Comparison of ENCODE assay signal across 1 cellular context in the genomic region with DNA sequence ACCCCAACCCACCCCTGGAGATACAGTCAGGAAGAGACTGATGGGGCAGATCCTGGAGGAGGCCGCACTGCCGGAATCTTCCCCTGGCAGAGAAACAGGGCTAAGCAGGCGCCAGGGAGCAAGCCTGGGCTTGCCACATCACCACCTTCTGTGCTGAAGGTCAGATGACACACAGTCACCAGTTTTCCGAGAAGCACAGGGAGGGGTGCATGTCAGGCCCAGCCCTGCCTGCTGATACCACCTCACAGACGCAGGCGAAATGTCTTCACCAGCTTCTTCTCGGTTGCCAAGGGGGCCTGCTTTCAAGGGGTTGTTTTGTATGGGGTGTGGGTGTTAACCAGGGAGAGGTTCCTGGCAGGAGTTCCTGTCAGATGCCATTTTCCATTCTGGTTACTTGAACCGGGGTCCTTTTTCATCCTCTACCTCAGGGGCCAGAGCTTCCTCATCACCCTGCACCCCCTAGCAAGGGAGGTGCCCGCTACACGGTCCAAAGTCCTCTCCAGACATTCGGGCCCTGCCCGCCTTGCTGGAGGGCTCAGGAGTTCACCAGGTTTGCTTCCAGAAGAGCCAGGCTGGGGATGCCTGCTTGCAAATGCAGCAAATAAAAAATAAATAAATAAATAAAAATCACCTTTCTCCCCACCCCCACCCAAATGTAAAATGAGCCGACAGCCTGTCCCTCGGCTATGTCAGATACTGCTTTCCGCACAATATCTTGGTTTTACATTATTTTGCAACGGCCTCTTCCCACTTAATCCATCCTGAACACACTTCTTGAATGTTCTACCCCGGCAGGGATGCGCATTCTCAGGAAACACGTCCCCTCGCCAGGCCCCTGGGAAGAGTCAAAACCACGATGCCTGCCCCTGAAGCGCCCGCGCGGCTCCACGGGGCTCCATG.
A peak's percentile ranks its signal among the peaks of the same experiment; 100 is the strongest.
TF ChIP-seq lines count a peak whose summit lies in the region.

No MANE protein-coding gene starts in this region.

TF ChIP-seq in K562, 482 proteins besides CTCF, POLR2A, EP300 and RAD21 (continued from another document and continues in another):
- TF ChIP-seq, protein P1, sequence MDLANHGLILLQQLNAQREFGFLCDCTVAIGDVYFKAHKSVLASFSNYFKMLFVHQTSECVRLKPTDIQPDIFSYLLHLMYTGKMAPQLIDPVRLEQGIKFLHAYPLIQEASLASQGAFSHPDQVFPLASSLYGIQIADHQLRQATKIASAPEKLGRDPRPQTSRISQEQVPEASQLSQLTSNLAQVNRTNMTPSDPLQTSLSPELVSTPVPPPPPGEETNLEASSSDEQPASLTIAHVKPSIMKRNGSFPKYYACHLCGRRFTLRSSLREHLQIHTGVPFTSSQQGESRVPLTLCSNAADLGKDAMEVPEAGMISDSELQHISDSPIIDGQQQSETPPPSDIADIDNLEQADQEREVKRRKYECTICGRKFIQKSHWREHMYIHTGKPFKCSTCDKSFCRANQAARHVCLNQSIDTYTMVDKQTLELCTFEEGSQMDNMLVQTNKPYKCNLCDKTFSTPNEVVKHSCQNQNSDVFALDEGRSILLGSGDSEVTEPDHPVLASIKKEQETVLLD (IDR thresholded peaks at IDR 0.05) = 0 out of 2 replicates have a peak, but pooled peaks have one; percentile 21
- TF ChIP-seq FOS (IDR thresholded peaks at IDR 0.05; ENCODE audit: extremely low read depth, insufficient read length) (peak; percentile 12), MYNN (IDR thresholded peaks at IDR 0.05) (peak; percentile 86), MYNN (CRISPR knock-in tag; IDR thresholded peaks at IDR 0.05) (no peak), LCOR (CRISPR knock-in tag; IDR thresholded peaks at IDR 0.05) (no peak), PHF8 (IDR thresholded peaks at IDR 0.05; ENCODE audit: borderline replicate concordance, low read length) (peak; percentile 43; the same call in 1 of the 2 replicates), ZNF695 (CRISPR knock-in tag; IDR thresholded peaks at IDR 0.05) (0 out of 2 replicates have a peak, but pooled peaks have one; percentile 28), RAD51 (IDR thresholded peaks at IDR 0.05; ENCODE audit: borderline replicate concordance, low read depth) (peak; percentile 34), POLR2G (IDR thresholded peaks at IDR 0.05; ENCODE audit: low read depth, low read length) (peak; percentile 69), ZFX (CRISPR knock-in tag; IDR thresholded peaks at IDR 0.05) (no peak), CTBP1 (IDR thresholded peaks at IDR 0.05; ENCODE audit: borderline replicate concordance) (peak; percentile 31; the same call in 1 of the 2 replicates), POLR2AphosphoS5 (IDR thresholded peaks at IDR 0.05; ENCODE audit: control insufficient read depth, insufficient read depth, low read depth, low read length) (peak; percentile 76; the same call in 1 of the 2 replicates), ZNF140 (CRISPR knock-in tag; IDR thresholded peaks at IDR 0.05) (0 out of 2 replicates have a peak, but pooled peaks have one; percentile 70), MEF2D (tag; conservative IDR thresholded peaks at IDR 0.05; ENCODE audit: low read depth) (0 out of 2 replicates have a peak, but pooled peaks have one; percentile 11), ZNF134 (CRISPR knock-in tag; conservative IDR thresholded peaks at IDR 0.05) (0 out of 2 replicates have a peak, but pooled peaks have one; percentile 48), NRF1 (conservative IDR thresholded peaks at IDR 0.05 in 1 of 2, IDR thresholded peaks at IDR 0.05 in 1 of 2) (peak; percentile 69 to 71), ZNF175 (CRISPR knock-in tag; IDR thresholded peaks at IDR 0.05; ENCODE audit: low read depth) (peak; percentile 86; the same call in 1 of the 2 replicates), TBP (optimal IDR thresholded peaks at IDR 0.05; ENCODE audit: low read depth, low read length) (no peak), MTA1 (IDR thresholded peaks at IDR 0.05; ENCODE audit: borderline replicate concordance) (0 out of 2 replicates have a peak, but pooled peaks have one; percentile 11), IRF2 (CRISPR knock-in tag; IDR thresholded peaks at IDR 0.05) (no peak), ZNF23 (CRISPR knock-in tag; IDR thresholded peaks at IDR 0.05) (peak; percentile 9; the same call in 1 of the 2 replicates), CEBPG (CRISPR knock-in tag; IDR thresholded peaks at IDR 0.05) (peak; percentile 43; the same call in 1 of the 2 replicates), CEBPG (tag; conservative IDR thresholded peaks at IDR 0.05 in 1 of 2, IDR thresholded peaks at IDR 0.05 in 1 of 2) (peak in 1 of 2 experiments; percentile 71; a peak in 2 of 4 replicates), OTX1 (CRISPR knock-in tag; IDR thresholded peaks at IDR 0.05) (peak; percentile 53; the same call in 1 of the 2 replicates), HNRNPUL1 (IDR thresholded peaks at IDR 0.05; ENCODE audit: low read length) (no peak)
- TF ChIP-seq, protein P2, sequence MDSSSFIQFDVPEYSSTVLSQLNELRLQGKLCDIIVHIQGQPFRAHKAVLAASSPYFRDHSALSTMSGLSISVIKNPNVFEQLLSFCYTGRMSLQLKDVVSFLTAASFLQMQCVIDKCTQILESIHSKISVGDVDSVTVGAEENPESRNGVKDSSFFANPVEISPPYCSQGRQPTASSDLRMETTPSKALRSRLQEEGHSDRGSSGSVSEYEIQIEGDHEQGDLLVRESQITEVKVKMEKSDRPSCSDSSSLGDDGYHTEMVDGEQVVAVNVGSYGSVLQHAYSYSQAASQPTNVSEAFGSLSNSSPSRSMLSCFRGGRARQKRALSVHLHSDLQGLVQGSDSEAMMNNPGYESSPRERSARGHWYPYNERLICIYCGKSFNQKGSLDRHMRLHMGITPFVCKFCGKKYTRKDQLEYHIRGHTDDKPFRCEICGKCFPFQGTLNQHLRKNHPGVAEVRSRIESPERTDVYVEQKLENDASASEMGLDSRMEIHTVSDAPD (CRISPR knock-in tag; IDR thresholded peaks at IDR 0.05) = no peak
- TF ChIP-seq, protein P3, sequence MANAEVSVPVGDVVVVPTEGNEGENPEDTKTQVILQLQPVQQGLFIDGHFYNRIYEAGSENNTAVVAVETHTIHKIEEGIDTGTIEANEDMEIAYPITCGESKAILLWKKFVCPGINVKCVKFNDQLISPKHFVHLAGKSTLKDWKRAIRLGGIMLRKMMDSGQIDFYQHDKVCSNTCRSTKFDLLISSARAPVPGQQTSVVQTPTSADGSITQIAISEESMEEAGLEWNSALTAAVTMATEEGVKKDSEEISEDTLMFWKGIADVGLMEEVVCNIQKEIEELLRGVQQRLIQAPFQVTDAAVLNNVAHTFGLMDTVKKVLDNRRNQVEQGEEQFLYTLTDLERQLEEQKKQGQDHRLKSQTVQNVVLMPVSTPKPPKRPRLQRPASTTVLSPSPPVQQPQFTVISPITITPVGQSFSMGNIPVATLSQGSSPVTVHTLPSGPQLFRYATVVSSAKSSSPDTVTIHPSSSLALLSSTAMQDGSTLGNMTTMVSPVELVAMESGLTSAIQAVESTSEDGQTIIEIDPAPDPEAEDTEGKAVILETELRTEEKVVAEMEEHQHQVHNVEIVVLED (CRISPR knock-in tag; IDR thresholded peaks at IDR 0.05) = peak; percentile 14; the same call in 1 of the 2 replicates
- TF ChIP-seq, protein P4, sequence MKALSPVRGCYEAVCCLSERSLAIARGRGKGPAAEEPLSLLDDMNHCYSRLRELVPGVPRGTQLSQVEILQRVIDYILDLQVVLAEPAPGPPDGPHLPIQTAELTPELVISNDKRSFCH (CRISPR knock-in tag; IDR thresholded peaks at IDR 0.05) = no peak
- TF ChIP-seq, protein P4 (tag; IDR thresholded peaks at IDR 0.05) = peak; percentile 39; the same call in 1 of the 2 replicates
- TF ChIP-seq, protein P5, sequence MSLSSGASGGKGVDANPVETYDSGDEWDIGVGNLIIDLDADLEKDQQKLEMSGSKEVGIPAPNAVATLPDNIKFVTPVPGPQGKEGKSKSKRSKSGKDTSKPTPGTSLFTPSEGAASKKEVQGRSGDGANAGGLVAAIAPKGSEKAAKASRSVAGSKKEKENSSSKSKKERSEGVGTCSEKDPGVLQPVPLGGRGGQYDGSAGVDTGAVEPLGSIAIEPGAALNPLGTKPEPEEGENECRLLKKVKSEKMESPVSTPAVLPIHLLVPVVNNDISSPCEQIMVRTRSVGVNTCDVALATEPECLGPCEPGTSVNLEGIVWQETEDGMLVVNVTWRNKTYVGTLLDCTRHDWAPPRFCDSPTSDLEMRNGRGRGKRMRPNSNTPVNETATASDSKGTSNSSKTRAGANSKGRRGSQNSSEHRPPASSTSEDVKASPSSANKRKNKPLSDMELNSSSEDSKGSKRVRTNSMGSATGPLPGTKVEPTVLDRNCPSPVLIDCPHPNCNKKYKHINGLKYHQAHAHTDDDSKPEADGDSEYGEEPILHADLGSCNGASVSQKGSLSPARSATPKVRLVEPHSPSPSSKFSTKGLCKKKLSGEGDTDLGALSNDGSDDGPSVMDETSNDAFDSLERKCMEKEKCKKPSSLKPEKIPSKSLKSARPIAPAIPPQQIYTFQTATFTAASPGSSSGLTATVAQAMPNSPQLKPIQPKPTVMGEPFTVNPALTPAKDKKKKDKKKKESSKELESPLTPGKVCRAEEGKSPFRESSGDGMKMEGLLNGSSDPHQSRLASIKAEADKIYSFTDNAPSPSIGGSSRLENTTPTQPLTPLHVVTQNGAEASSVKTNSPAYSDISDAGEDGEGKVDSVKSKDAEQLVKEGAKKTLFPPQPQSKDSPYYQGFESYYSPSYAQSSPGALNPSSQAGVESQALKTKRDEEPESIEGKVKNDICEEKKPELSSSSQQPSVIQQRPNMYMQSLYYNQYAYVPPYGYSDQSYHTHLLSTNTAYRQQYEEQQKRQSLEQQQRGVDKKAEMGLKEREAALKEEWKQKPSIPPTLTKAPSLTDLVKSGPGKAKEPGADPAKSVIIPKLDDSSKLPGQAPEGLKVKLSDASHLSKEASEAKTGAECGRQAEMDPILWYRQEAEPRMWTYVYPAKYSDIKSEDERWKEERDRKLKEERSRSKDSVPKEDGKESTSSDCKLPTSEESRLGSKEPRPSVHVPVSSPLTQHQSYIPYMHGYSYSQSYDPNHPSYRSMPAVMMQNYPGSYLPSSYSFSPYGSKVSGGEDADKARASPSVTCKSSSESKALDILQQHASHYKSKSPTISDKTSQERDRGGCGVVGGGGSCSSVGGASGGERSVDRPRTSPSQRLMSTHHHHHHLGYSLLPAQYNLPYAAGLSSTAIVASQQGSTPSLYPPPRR (CRISPR knock-in tag; IDR thresholded peaks at IDR 0.05; ENCODE audit: borderline replicate concordance) = no peak
- TF ChIP-seq, protein P6, sequence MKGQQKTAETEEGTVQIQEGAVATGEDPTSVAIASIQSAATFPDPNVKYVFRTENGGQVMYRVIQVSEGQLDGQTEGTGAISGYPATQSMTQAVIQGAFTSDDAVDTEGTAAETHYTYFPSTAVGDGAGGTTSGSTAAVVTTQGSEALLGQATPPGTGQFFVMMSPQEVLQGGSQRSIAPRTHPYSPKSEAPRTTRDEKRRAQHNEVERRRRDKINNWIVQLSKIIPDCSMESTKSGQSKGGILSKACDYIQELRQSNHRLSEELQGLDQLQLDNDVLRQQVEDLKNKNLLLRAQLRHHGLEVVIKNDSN (CRISPR knock-in tag; IDR thresholded peaks at IDR 0.05) = peak; percentile 54
- TF ChIP-seq, protein P7, sequence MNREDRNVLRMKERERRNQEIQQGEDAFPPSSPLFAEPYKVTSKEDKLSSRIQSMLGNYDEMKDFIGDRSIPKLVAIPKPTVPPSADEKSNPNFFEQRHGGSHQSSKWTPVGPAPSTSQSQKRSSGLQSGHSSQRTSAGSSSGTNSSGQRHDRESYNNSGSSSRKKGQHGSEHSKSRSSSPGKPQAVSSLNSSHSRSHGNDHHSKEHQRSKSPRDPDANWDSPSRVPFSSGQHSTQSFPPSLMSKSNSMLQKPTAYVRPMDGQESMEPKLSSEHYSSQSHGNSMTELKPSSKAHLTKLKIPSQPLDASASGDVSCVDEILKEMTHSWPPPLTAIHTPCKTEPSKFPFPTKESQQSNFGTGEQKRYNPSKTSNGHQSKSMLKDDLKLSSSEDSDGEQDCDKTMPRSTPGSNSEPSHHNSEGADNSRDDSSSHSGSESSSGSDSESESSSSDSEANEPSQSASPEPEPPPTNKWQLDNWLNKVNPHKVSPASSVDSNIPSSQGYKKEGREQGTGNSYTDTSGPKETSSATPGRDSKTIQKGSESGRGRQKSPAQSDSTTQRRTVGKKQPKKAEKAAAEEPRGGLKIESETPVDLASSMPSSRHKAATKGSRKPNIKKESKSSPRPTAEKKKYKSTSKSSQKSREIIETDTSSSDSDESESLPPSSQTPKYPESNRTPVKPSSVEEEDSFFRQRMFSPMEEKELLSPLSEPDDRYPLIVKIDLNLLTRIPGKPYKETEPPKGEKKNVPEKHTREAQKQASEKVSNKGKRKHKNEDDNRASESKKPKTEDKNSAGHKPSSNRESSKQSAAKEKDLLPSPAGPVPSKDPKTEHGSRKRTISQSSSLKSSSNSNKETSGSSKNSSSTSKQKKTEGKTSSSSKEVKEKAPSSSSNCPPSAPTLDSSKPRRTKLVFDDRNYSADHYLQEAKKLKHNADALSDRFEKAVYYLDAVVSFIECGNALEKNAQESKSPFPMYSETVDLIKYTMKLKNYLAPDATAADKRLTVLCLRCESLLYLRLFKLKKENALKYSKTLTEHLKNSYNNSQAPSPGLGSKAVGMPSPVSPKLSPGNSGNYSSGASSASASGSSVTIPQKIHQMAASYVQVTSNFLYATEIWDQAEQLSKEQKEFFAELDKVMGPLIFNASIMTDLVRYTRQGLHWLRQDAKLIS (CRISPR knock-in tag; IDR thresholded peaks at IDR 0.05) = peak; percentile 63; the same call in 1 of the 2 replicates
- TF ChIP-seq, protein P8, sequence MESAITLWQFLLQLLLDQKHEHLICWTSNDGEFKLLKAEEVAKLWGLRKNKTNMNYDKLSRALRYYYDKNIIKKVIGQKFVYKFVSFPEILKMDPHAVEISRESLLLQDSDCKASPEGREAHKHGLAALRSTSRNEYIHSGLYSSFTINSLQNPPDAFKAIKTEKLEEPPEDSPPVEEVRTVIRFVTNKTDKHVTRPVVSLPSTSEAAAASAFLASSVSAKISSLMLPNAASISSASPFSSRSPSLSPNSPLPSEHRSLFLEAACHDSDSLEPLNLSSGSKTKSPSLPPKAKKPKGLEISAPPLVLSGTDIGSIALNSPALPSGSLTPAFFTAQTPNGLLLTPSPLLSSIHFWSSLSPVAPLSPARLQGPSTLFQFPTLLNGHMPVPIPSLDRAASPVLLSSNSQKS (CRISPR knock-in tag; IDR thresholded peaks at IDR 0.05) = no peak
- TF ChIP-seq, protein P9, sequence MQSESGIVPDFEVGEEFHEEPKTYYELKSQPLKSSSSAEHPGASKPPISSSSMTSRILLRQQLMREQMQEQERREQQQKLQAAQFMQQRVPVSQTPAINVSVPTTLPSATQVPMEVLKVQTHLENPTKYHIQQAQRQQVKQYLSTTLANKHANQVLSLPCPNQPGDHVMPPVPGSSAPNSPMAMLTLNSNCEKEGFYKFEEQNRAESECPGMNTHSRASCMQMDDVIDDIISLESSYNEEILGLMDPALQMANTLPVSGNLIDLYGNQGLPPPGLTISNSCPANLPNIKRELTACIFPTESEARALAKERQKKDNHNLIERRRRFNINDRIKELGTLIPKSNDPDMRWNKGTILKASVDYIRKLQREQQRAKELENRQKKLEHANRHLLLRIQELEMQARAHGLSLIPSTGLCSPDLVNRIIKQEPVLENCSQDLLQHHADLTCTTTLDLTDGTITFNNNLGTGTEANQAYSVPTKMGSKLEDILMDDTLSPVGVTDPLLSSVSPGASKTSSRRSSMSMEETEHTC (IDR thresholded peaks at IDR 0.05) = peak; percentile 91
